ENCODE assay signal across 1 cellular context in genomic region chr1:156357977-156358376, GRCh38.
"Had no signal": no experiment of that assay in that cellular context is flagged by ENCODE, and none has a peak within 500 bp of the region (broad histone marks: within the 10 kb centered on the region; RNA-seq: fewer than 3 reads in every experiment).

No MANE protein-coding gene starts in this region.

- H3K4me3 ChIP-seq: MG63 had no signal

- H3K9me3 ChIP-seq: MG63 had no signal

- H3K36me3 ChIP-seq: MG63 had no signal
